14 cellular contexts compared by ENCODE assay signal in the genomic region with DNA sequence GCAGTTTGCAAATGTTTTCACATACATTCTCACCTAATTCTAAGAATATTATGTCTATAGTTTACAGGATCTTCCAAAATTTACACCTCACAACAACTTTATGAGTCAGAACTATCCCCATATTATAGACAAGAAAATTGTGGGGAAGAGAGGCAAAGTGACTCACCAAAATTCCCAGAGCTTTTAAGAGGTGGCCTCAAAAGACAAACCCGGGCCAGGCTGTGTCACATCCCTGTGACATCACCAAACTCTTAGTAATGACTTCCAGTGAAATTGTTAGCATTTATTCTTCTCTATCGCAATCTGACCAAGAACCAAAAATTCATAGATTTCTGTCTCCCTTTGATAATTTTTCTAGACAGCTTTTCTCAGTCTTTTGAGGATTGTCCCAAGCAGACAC.
DNase-seq lines count a peak whose midpoint lies in the region; ATAC-seq, FAIRE-seq and TF ChIP-seq lines count a peak whose summit lies in the region.
"Had no signal": no experiment of that assay in that cellular context is flagged by ENCODE, and none has a peak within 500 bp of the region (broad histone marks: within the 10 kb centered on the region; RNA-seq: fewer than 3 reads in every experiment).

No MANE protein-coding gene starts in this region.

- no peak for FAIRE-seq in urothelium cell line (lab: Jason Lieb, UNC)
- FAIRE-seq: A204.1 had no signal

- intact Hi-C loops in Right ventricle myocardium superior (cut with DNase I) = no loop called here
- intact Hi-C loops in Right ventricle myocardium inferior (cut with DNase I) = loop anchor here (5.0 kb wide), 1 partner anchor 45 kb away; no protein-coding TSS in a partner anchor
- intact Hi-C loops in activated CD4-positive, alpha-beta T cell treated with anti-CD3 and anti-CD28 coated beads, Interleukin-2, amount 10 ng/mL, durations not matched to agents 24 days and 14 days (cut with micrococcal nuclease) = no loop called here

- H3K4me1 Mint-ChIP-seq in chondrocyte (ENCODE audit: low read depth) = peaks cover 23% of the 10 kb centered on the region
- no peaks in the 10 kb centered on the region for H3K4me1 Mint-ChIP-seq in activated CD4-positive, alpha-beta T cell treated with anti-CD3 and anti-CD28 coated beads, Interleukin-2, amount 10 ng/mL, durations not matched to agents 24 days and 14 days

- H3K9me3 ChIP-seq in Peyer's patch = no peaks in the 10 kb centered on the region

- H3K9me3 Mint-ChIP-seq in chondrocyte (ENCODE audit: low read depth) = peaks cover 7% of the 10 kb centered on the region
- H3K9me3 Mint-ChIP-seq in activated CD4-positive, alpha-beta T cell treated with anti-CD3 and anti-CD28 coated beads, Interleukin-2, amount 10 ng/mL, durations not matched to agents 24 days and 14 days = no peaks in the 10 kb centered on the region

- ATAC-seq in Right ventricle myocardium superior (ENCODE audit: poor library complexity) = peak; percentile 13
- no peak for ATAC-seq in Right ventricle myocardium inferior

- H3K4me3 ChIP-seq in Peyer's patch = no peak overlapping the region
- H3K4me3 ChIP-seq: skin epidermis had no signal

- H3K27ac Mint-ChIP-seq in chondrocyte (ENCODE audit: unreplicated experiment) = peak overlapping the region; percentile 93
- no peak overlapping the region for H3K27ac Mint-ChIP-seq in activated CD4-positive, alpha-beta T cell treated with anti-CD3 and anti-CD28 coated beads, Interleukin-2, amount 10 ng/mL, durations not matched to agents 24 days and 14 days

- H3K4me1 ChIP-seq in Peyer's patch = no peaks in the 10 kb centered on the region

- no peaks in the 10 kb centered on the region for H3K36me3 Mint-ChIP-seq in chondrocyte (ENCODE audit: low read depth)
- no peaks in the 10 kb centered on the region for H3K36me3 Mint-ChIP-seq in activated CD4-positive, alpha-beta T cell treated with anti-CD3 and anti-CD28 coated beads, Interleukin-2, amount 10 ng/mL, durations not matched to agents 24 days and 14 days (ENCODE audit: low read depth)

- no peak overlapping the region for H3K4me3 Mint-ChIP-seq in chondrocyte (ENCODE audit: unreplicated experiment)
- no peak overlapping the region for H3K4me3 Mint-ChIP-seq in activated CD4-positive, alpha-beta T cell treated with anti-CD3 and anti-CD28 coated beads, Interleukin-2, amount 10 ng/mL, durations not matched to agents 24 days and 14 days

- TF ChIP-seq CTCF in chondrocyte (IDR thresholded peaks at IDR 0.05) = no peak
- no peak for TF ChIP-seq CTCF in Peyer's patch (IDR thresholded peaks at IDR 0.05)

- no peak for DNase-seq in Right ventricle myocardium superior
- no peak for DNase-seq in Right ventricle myocardium inferior (ENCODE audit: missing footprints)
- DNase-seq in chondrocyte (ENCODE audit: low spot score) = no peak
- DNase-seq in kidney tubule cell (ENCODE audit: low spot score) = peak; percentile 88
- peak; percentile 47 for DNase-seq in urothelium cell line (ENCODE audit: low spot score)
- DNase-seq in activated CD4-positive, alpha-beta T cell treated with anti-CD3 and anti-CD28 coated beads for 1 hour = no peak
- DNase-seq in activated CD4-positive, alpha-beta T cell treated with anti-CD3 and anti-CD28 coated beads, Interleukin-2, amount 10 ng/mL, durations not matched to agents 24 days and 14 days = no peak
- DNase-seq in Peyer's patch = no peak
- DNase-seq: activated T-cell treated with anti-CD3 and anti-CD28 coated beads, Interleukin-2, amount 50 U/mL, for 48 hours; DMS53; NCI-H187 had no signal

- no peaks in the 10 kb centered on the region for H3K27me3 ChIP-seq in Peyer's patch

- H3K27ac ChIP-seq in Peyer's patch = no peak overlapping the region
- H3K27ac ChIP-seq: VCaP had no signal

- TF ChIP-seq POLR2A in Peyer's patch (IDR thresholded peaks at IDR 0.05) = no peak

- no peaks in the 10 kb centered on the region for H3K27me3 Mint-ChIP-seq in chondrocyte (ENCODE audit: low read depth)
- peaks cover 4% of the 10 kb centered on the region for H3K27me3 Mint-ChIP-seq in activated CD4-positive, alpha-beta T cell treated with anti-CD3 and anti-CD28 coated beads, Interleukin-2, amount 10 ng/mL, durations not matched to agents 24 days and 14 days

- no peaks in the 10 kb centered on the region for H3K36me3 ChIP-seq in Peyer's patch

Comparison
In these comparisons a context has a peak if more than half of its experiments do, and no peak if none do; other contexts are left out.
1. DNase-seq: peak in kidney tubule cell (single experiment) and urothelium cell line (single experiment); none in Right ventricle myocardium superior (single experiment), Right ventricle myocardium inferior (single experiment), chondrocyte (single experiment), activated CD4-positive, alpha-beta T cell treated with anti-CD3 and anti-CD28 coated beads for 1 hour (single experiment), activated CD4-positive, alpha-beta T cell treated with anti-CD3 and anti-CD28 coated beads, Interleukin-2, amount 10 ng/mL, durations not matched to agents 24 days and 14 days (single experiment) and Peyer's patch (0 of 3).